In genomic region chr3:173737167-173737808, GRCh38 we compare ENCODE assay signal across 18 cellular contexts.
"Had no signal": no experiment of that assay in that cellular context is flagged by ENCODE, and none has a peak within 500 bp of the region (broad histone marks: within the 10 kb centered on the region; RNA-seq: fewer than 3 reads in every experiment).

No MANE protein-coding gene starts in this region.

- H3K27me3 Mint-ChIP-seq: activated CD8-positive, alpha-beta memory T cell treated with anti-CD3 and anti-CD28 coated beads, Interleukin-2, amount 10 ng/mL, durations not matched to agents 7 days and 5 days; activated naive CD8-positive, alpha-beta T cell treated with anti-CD3 and anti-CD28 coated beads, Interleukin-2, amount 50 U/mL, for 24 hours; naive thymus-derived CD8-positive, alpha-beta T cell had no signal

- H3K27me3 ChIP-seq: left lung, right atrium auricular region, stomach, testis, upper lobe of left lung had no signal

- H3K9me3 Mint-ChIP-seq: activated T-helper 2 cell treated with anti-CD3 and anti-CD28 coated beads, Interferon-gamma antibody, Interleukin-2, Interleukin-4, amounts not matched to agents 10 μg/mL and 5 μg/mL and 100 μg/mL, durations not matched to agents 14 hours and 24 hours and 36 hours had no signal

- DNase-seq: activated CD4-positive, alpha-beta T cell treated with anti-CD3 and anti-CD28 coated beads, Interleukin-2, amount 50 U/mL, for 48 hours; activated CD8-positive, alpha-beta memory T cell treated with anti-CD3 and anti-CD28 coated beads, Interleukin-2, amount 10 ng/mL, durations not matched to agents 7 days and 5 days; activated naive CD4-positive, alpha-beta T cell treated with anti-CD3 and anti-CD28 coated beads for 36 hours; activated naive CD8-positive, alpha-beta T cell treated with anti-CD3 and anti-CD28 coated beads, Interleukin-2, amount 50 U/mL, for 24 hours; activated T-cell treated with anti-CD3 and anti-CD28 coated beads, Interleukin-2, amount 50 U/mL, for 1 hour; islet precursor cell; left lung; naive thymus-derived CD8-positive, alpha-beta T cell; small intestine; stimulated activated CD4-positive, alpha-beta T cell treated with anti-CD3 and anti-CD28 coated beads, Interleukin-4, amount 100 ng/mL, for 4 hours; stomach; testis; upper lobe of left lung; WERI-Rb-1 had no signal

- H3K4me3 Mint-ChIP-seq: activated CD8-positive, alpha-beta memory T cell treated with anti-CD3 and anti-CD28 coated beads, Interleukin-2, amount 10 ng/mL, durations not matched to agents 7 days and 5 days; activated naive CD4-positive, alpha-beta T cell treated with anti-CD3 and anti-CD28 coated beads for 36 hours; activated naive CD8-positive, alpha-beta T cell treated with anti-CD3 and anti-CD28 coated beads, Interleukin-2, amount 50 U/mL, for 24 hours; naive thymus-derived CD8-positive, alpha-beta T cell; T-helper 1 cell treated with Interleukin-12 subunit alpha and Interleukin-12 subunit beta and Interleukin-4 antibody, amounts not matched to agents 30 μg/mL and 1 μg/mL, for 36 hours had no signal

- H3K27ac Mint-ChIP-seq: activated CD8-positive, alpha-beta memory T cell treated with anti-CD3 and anti-CD28 coated beads, Interleukin-2, amount 10 ng/mL, durations not matched to agents 7 days and 5 days; activated naive CD4-positive, alpha-beta T cell treated with anti-CD3 and anti-CD28 coated beads for 36 hours; activated naive CD8-positive, alpha-beta T cell treated with anti-CD3 and anti-CD28 coated beads, Interleukin-2, amount 50 U/mL, for 24 hours; activated T-helper 2 cell treated with anti-CD3 and anti-CD28 coated beads, Interferon-gamma antibody, Interleukin-2, Interleukin-4, amounts not matched to agents 10 μg/mL and 5 μg/mL and 100 μg/mL, durations not matched to agents 14 hours and 24 hours and 36 hours; naive thymus-derived CD8-positive, alpha-beta T cell; T-helper 1 cell treated with Interleukin-12 subunit alpha and Interleukin-12 subunit beta and Interleukin-4 antibody, amounts not matched to agents 30 μg/mL and 1 μg/mL, for 36 hours had no signal

- FAIRE-seq: small intestine had no signal

- H3K4me3 ChIP-seq: left lung, right atrium auricular region, stomach, testis, upper lobe of left lung had no signal

- H3K4me1 Mint-ChIP-seq: activated CD8-positive, alpha-beta memory T cell treated with anti-CD3 and anti-CD28 coated beads, Interleukin-2, amount 10 ng/mL, durations not matched to agents 7 days and 5 days; activated naive CD8-positive, alpha-beta T cell treated with anti-CD3 and anti-CD28 coated beads, Interleukin-2, amount 50 U/mL, for 24 hours; naive thymus-derived CD8-positive, alpha-beta T cell had no signal

- ATAC-seq: activated CD8-positive, alpha-beta memory T cell treated with anti-CD3 and anti-CD28 coated beads, Interleukin-2, amount 10 ng/mL, durations not matched to agents 7 days and 5 days; activated naive CD8-positive, alpha-beta T cell treated with anti-CD3 and anti-CD28 coated beads, Interleukin-2, amount 50 U/mL, for 24 hours; esophagus mucosa; left lung; naive thymus-derived CD8-positive, alpha-beta T cell had no signal

- H3K36me3 ChIP-seq: left lung, right atrium auricular region, stomach, upper lobe of left lung, WERI-Rb-1 had no signal

- H3K36me3 Mint-ChIP-seq: activated CD8-positive, alpha-beta memory T cell treated with anti-CD3 and anti-CD28 coated beads, Interleukin-2, amount 10 ng/mL, durations not matched to agents 7 days and 5 days; naive thymus-derived CD8-positive, alpha-beta T cell had no signal
